Comparison of ENCODE assay signal across 13 cellular contexts in genomic region chr9:110583237-110583636, GRCh38. TPM values are rescaled to one million over a fixed set of nuclear protein-coding genes. Genes with fewer than 3 reads are reported as not detected.
DNase-seq lines count a peak whose midpoint lies in the region; ATAC-seq and TF ChIP-seq lines count a peak whose summit lies in the region.
"Had no signal": no experiment of that assay in that cellular context is flagged by ENCODE, and none has a peak within 500 bp of the region (broad histone marks: within the 10 kb centered on the region; RNA-seq: fewer than 3 reads in every experiment).

No MANE protein-coding gene starts in this region.

- DNase-seq in DMS 273 (lab: John Stamatoyannopoulos, UW; ENCODE audit: unreplicated experiment) (peak; percentile 8), DMS 273 treated with DMSO at 0.1 percent for 48 hours (lab: John Stamatoyannopoulos, UW) (no peak), brain microvascular endothelial cell (peak; percentile 51), osteoblast (ENCODE audit: insufficient read length, low spot score, missing footprints) (peak; percentile 55), lower lobe of right lung (no peak), nucleus accumbens (lab: John Stamatoyannopoulos, UW) (no peak)
- no peak for DNase-seq in activated CD4-positive, CD25-positive, alpha-beta regulatory T cell (lab: John Stamatoyannopoulos, UW)
- DNase-seq: activated CD8-positive, alpha-beta memory T cell treated with anti-CD3 and anti-CD28 coated beads, Interleukin-2, amount 50 U/mL, for 4 hours; amniotic stem cell; GDM1; mucosa of descending colon; NCI-H187 treated with DMSO at 0.1 percent for 48 hours had no signal

- H3K79me2 ChIP-seq in Loucy (ENCODE audit: insufficient read depth, low read length) (no peaks in the 10 kb centered on the region), osteoblast (ENCODE audit: insufficient read depth, low read length) (peaks cover 29% of the 10 kb centered on the region)

- no peaks in the 10 kb centered on the region for H3K9me2 ChIP-seq in Loucy (replicated peaks; ENCODE audit: low read depth, low read length)

- H2AFZ ChIP-seq in Loucy (ENCODE audit: low read length), result 0 out of 2 replicates have a peak overlapping the region, but pooled peaks have one; percentile 36
- peak overlapping the region; percentile 73 for H2AFZ ChIP-seq in osteoblast (ENCODE audit: low read length)

- TF ChIP-seq CTCF in Loucy (conservative IDR thresholded peaks at IDR 0.05; ENCODE audit: low read length), result no peak
- TF ChIP-seq CTCF in brain microvascular endothelial cell (IDR thresholded peaks at IDR 0.05; ENCODE audit: low read depth, low read length, missing control alignments), result peak; percentile 40
- TF ChIP-seq CTCF in osteoblast (IDR thresholded peaks at IDR 0.05; ENCODE audit: extremely low read depth, low read depth, low read length), result peak; percentile 43
- no peak for TF ChIP-seq CTCF in lower lobe of right lung (IDR thresholded peaks at IDR 0.05)

- H3K9me3 ChIP-seq in Loucy (ENCODE audit: insufficient read depth, low read depth, low read length) (no peaks in the 10 kb centered on the region), osteoblast (ENCODE audit: low read depth, low read length) (no peaks in the 10 kb centered on the region), lower lobe of right lung (no peaks in the 10 kb centered on the region)
- H3K9me3 ChIP-seq: mucosa of descending colon had no signal

- intact Hi-C loops in lower lobe of right lung (cut with DNase I), result no loop called here

- H3K4me3 ChIP-seq in Loucy (ENCODE audit: low read length, poor library complexity, severe bottlenecking) (no peak overlapping the region), brain microvascular endothelial cell (ENCODE audit: low read depth, low read length) (no peak overlapping the region), osteoblast (ENCODE audit: insufficient read depth, low read length) (no peak overlapping the region), lower lobe of right lung (no peak overlapping the region)
- H3K4me3 ChIP-seq: mucosa of descending colon had no signal

- no peak for ATAC-seq in lower lobe of right lung
- ATAC-seq: mucosa of descending colon had no signal

- no peak overlapping the region for H3K27ac ChIP-seq in brain microvascular endothelial cell
- H3K27ac ChIP-seq in osteoblast (ENCODE audit: low read depth, low read length), result peak overlapping the region; percentile 78
- no peak overlapping the region for H3K27ac ChIP-seq in lower lobe of right lung

- H4K20me1 ChIP-seq in Loucy (ENCODE audit: insufficient read depth, low read length, poor library complexity, severe bottlenecking), result no peaks in the 10 kb centered on the region
- H4K20me1 ChIP-seq in osteoblast (ENCODE audit: insufficient read depth, low read length), result no peaks in the 10 kb centered on the region

- H3K36me3 ChIP-seq in Loucy (ENCODE audit: insufficient read depth, low read length), result no peaks in the 10 kb centered on the region
- no peaks in the 10 kb centered on the region for H3K36me3 ChIP-seq in brain microvascular endothelial cell (replicated peaks)
- no peaks in the 10 kb centered on the region for H3K36me3 ChIP-seq in osteoblast (ENCODE audit: insufficient read depth, low read length)
- no peaks in the 10 kb centered on the region for H3K36me3 ChIP-seq in lower lobe of right lung

- H3K4me1 ChIP-seq in Loucy (ENCODE audit: insufficient read depth, low read length, poor library complexity, severe bottlenecking) (no peaks in the 10 kb centered on the region), osteoblast (ENCODE audit: insufficient read depth, low read length) (peaks cover 33% of the 10 kb centered on the region), lower lobe of right lung (no peaks in the 10 kb centered on the region)

- no peak overlapping the region for H3K9ac ChIP-seq in Loucy (ENCODE audit: low read depth, low read length, poor library complexity, severe bottlenecking)

- H3F3A ChIP-seq in Loucy (ENCODE audit: low read depth), result no peaks in the 10 kb centered on the region

- in situ Hi-C loops in brain microvascular endothelial cell (cut with HindIII; ENCODE audit: low pct_ligation_motif_present, low sequenced_read_pairs), result no loop called here

- H3K27me3 ChIP-seq in Loucy (ENCODE audit: insufficient read depth, low read length, poor library complexity, severe bottlenecking) (no peaks in the 10 kb centered on the region), brain microvascular endothelial cell (replicated peaks) (no peaks in the 10 kb centered on the region), osteoblast (ENCODE audit: insufficient read depth, low read length) (no peaks in the 10 kb centered on the region), lower lobe of right lung (ENCODE audit: low read depth) (peaks cover 30% of the 10 kb centered on the region)

- H3K4me2 ChIP-seq in Loucy (ENCODE audit: low read depth, low read length, poor library complexity, severe bottlenecking) (no peak overlapping the region), osteoblast (ENCODE audit: insufficient read depth, low read length) (peak overlapping the region; percentile 64)

RNA-seq across cellular contexts. Expression of gene SVEP1, which starts 3.7 kb away (rescaled TPM):
- total RNA-seq in osteoblast (37.6 and 43.0 TPM in 2 replicates), lower lobe of right lung (55.9 TPM)

Comparison
In these comparisons a context has a peak if more than half of its experiments do, and no peak if none do; other contexts are left out.
1. DNase-seq: peak in DMS 273 (single experiment), brain microvascular endothelial cell (single experiment) and osteoblast (single experiment); none in DMS 273 treated with DMSO at 0.1 percent for 48 hours (single experiment), activated CD4-positive, CD25-positive, alpha-beta regulatory T cell (0 of 4), lower lobe of right lung (single experiment) and nucleus accumbens (0 of 56).
2. CTCF ChIP-seq: peak in brain microvascular endothelial cell (single experiment) and osteoblast (single experiment); none in Loucy (single experiment) and lower lobe of right lung (single experiment).